Comparison of ENCODE assay signal across 12 cellular contexts in the genomic region with DNA sequence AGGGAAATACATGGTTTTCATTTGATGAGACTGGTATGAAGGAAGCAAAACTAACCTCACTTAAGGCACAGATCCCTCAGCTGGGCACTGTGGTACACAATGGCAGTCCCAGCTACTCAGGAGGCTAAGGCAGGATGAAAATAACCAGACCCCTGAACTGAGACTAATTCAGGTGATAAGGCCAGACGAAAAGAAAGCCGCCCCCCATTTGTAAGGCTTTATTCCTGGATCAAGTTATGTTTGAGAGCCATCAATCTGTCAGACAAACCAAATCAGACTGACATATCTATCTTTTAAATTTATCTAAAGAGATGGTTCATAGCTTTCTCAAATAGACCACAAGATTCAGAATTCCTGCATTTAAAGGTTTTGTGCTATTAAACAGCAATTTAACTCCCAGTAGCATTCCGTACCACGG. TPM values are rescaled to one million over a fixed set of nuclear protein-coding genes. Genes with fewer than 3 reads are reported as not detected.
A peak's percentile ranks its signal among the peaks of the same experiment; 100 is the strongest.
DNase-seq lines count a peak whose midpoint lies in the region; ATAC-seq, FAIRE-seq and TF ChIP-seq lines count a peak whose summit lies in the region.
"Had no signal": no experiment of that assay in that cellular context is flagged by ENCODE, and none has a peak within 500 bp of the region (broad histone marks: within the 10 kb centered on the region; RNA-seq: fewer than 3 reads in every experiment).

No MANE protein-coding gene starts in this region.

- no TSS peak for BruUV-seq in endothelial cell of umbilical vein (replicated peaks; lab: Mats Ljungman, UMichigan)

- TF ChIP-seq POLR2A in endothelial cell of umbilical vein (IDR thresholded peaks at IDR 0.05; ENCODE audit: low read depth, low read length): peak; percentile 38

- TF ChIP-seq CTCF in SU-DHL-6 (IDR thresholded peaks at IDR 0.05; ENCODE audit: insufficient read depth, low read length, poor library complexity, severe bottlenecking): no peak
- no peak for TF ChIP-seq CTCF in endothelial cell of umbilical vein (IDR thresholded peaks at IDR 0.05; ENCODE audit: extremely low read depth in 1 of 2, insufficient read depth in 1 of 2, low read depth in 1 of 2, low read length in 2 of 2)
- no peak for TF ChIP-seq CTCF in colonic mucosa (IDR thresholded peaks at IDR 0.05)

- no peak for FAIRE-seq in endothelial cell of umbilical vein (lab: Jason Lieb, UNC)

- H3K79me2 ChIP-seq in SU-DHL-6 (ENCODE audit: insufficient read depth, low read length) (peaks cover 80% of the 10 kb centered on the region), endothelial cell of umbilical vein (ENCODE audit: control insufficient read depth, insufficient read depth, low read length) (peaks cover 80% of the 10 kb centered on the region)

- peaks cover 71% of the 10 kb centered on the region for H3K36me3 ChIP-seq in SU-DHL-6 (ENCODE audit: low read length)
- peaks cover 22 to 45% of the 10 kb centered on the region in 2 experiments for H3K36me3 ChIP-seq in endothelial cell of umbilical vein (ENCODE audit: control insufficient read depth in 2 of 2, extremely low read depth in 1 of 2, insufficient read depth in 2 of 2, low read length in 2 of 2)
- H3K36me3 ChIP-seq in colonic mucosa: peaks cover 4% of the 10 kb centered on the region

- H3K27me3 Mint-ChIP-seq in activated naive CD4-positive, alpha-beta T cell treated with anti-CD3 and anti-CD28 coated beads, Interleukin-2, amount 10 ng/mL, durations not matched to agents 7 days and 5 days: peaks cover 4% of the 10 kb centered on the region
- peaks cover 0 to 3% of the 10 kb centered on the region in 2 donors for H3K27me3 Mint-ChIP-seq in stimulated activated naive B cell treated with anti-CD40 and anti-IgM and Interleukin-4, amounts not matched to agents 10 μg/mL and 1 μg/mL and 100 μg/mL, for 72 hours

- no peak for ATAC-seq in stimulated activated naive B cell treated with anti-CD40 and anti-IgM and Interleukin-4, amounts not matched to agents 10 μg/mL and 1 μg/mL and 100 μg/mL, for 72 hours (replicated peaks)
- no peak for ATAC-seq in HG03175 (IDR thresholded peaks at IDR 0.05; ENCODE audit: unreplicated experiment)

- H3K27me3 ChIP-seq in SU-DHL-6 (ENCODE audit: low read length) (no peaks in the 10 kb centered on the region), endothelial cell of umbilical vein (ENCODE audit: control insufficient read depth in 2 of 2, insufficient read depth in 2 of 2, low read length in 2 of 2) (no peaks in the 10 kb centered on the region), colonic mucosa (no peaks in the 10 kb centered on the region)
- H3K27me3 ChIP-seq: tibial nerve had no signal

- peaks cover 63% of the 10 kb centered on the region for H3K4me1 Mint-ChIP-seq in activated naive CD4-positive, alpha-beta T cell treated with anti-CD3 and anti-CD28 coated beads, Interleukin-2, amount 10 ng/mL, durations not matched to agents 7 days and 5 days
- peaks cover 29 to 60% of the 10 kb centered on the region in 2 donors for H3K4me1 Mint-ChIP-seq in stimulated activated naive B cell treated with anti-CD40 and anti-IgM and Interleukin-4, amounts not matched to agents 10 μg/mL and 1 μg/mL and 100 μg/mL, for 72 hours

- H4K20me1 ChIP-seq in SU-DHL-6 (ENCODE audit: low read depth, low read length): peaks cover 68% of the 10 kb centered on the region
- peaks cover 17% of the 10 kb centered on the region for H4K20me1 ChIP-seq in endothelial cell of umbilical vein (replicated peaks; ENCODE audit: control insufficient read depth, extremely low read depth, insufficient read depth, low read length)

- H3K9me2 ChIP-seq in SU-DHL-6 (replicated peaks; ENCODE audit: insufficient read depth, low read length): no peaks in the 10 kb centered on the region

- peaks cover 78% of the 10 kb centered on the region for H3F3A ChIP-seq in SU-DHL-6 (ENCODE audit: insufficient read depth)

- H2AFZ ChIP-seq in SU-DHL-6 (ENCODE audit: low read depth, low read length, severe bottlenecking): no peak overlapping the region
- H2AFZ ChIP-seq in endothelial cell of umbilical vein (ENCODE audit: low read depth, low read length): no peak overlapping the region

- H3K9me1 ChIP-seq in endothelial cell of umbilical vein (replicated peaks; ENCODE audit: control insufficient read depth, extremely low read depth, insufficient read depth, low read length): no peaks in the 10 kb centered on the region

- no peaks in the 10 kb centered on the region for H3K9me3 Mint-ChIP-seq in activated naive CD4-positive, alpha-beta T cell treated with anti-CD3 and anti-CD28 coated beads, Interleukin-2, amount 10 ng/mL, durations not matched to agents 7 days and 5 days
- H3K9me3 Mint-ChIP-seq in stimulated activated naive B cell treated with anti-CD40 and anti-IgM and Interleukin-4, amounts not matched to agents 10 μg/mL and 1 μg/mL and 100 μg/mL, for 72 hours: no peaks in the 10 kb centered on the region

- no peak for DNase-seq in activated naive CD4-positive, alpha-beta T cell treated with anti-CD3 and anti-CD28 coated beads, Interleukin-2, amount 10 ng/mL, durations not matched to agents 7 days and 5 days
- no peak for DNase-seq in activated naive CD4-positive, alpha-beta T cell treated with anti-CD3 and anti-CD28 coated beads, Interleukin-2, amount 50 U/mL, for 16 hours
- DNase-seq in endothelial cell of umbilical vein (ENCODE audit: low read depth, low spot score): no peak
- DNase-seq in stimulated activated naive B cell treated with anti-CD40 and anti-IgM and Interleukin-4, amounts not matched to agents 10 μg/mL and 1 μg/mL and 100 μg/mL, for 72 hours: no peak
- DNase-seq in RKO (ENCODE audit: low spot score): no peak
- no peak for DNase-seq in colonic mucosa
- DNase-seq: AML-193; NCI-H187; stimulated activated CD4-positive, alpha-beta T cell treated with anti-CD3 and anti-CD28 coated beads, Interleukin-4, amount 100 ng/mL, for 1 hour had no signal

- no peak overlapping the region for H3K27ac Mint-ChIP-seq in activated naive CD4-positive, alpha-beta T cell treated with anti-CD3 and anti-CD28 coated beads, Interleukin-2, amount 10 ng/mL, durations not matched to agents 7 days and 5 days
- H3K27ac Mint-ChIP-seq in stimulated activated naive B cell treated with anti-CD40 and anti-IgM and Interleukin-4, amounts not matched to agents 10 μg/mL and 1 μg/mL and 100 μg/mL, for 72 hours: peak overlapping the region; percentile 25

- peaks cover 73% of the 10 kb centered on the region for H3K36me3 Mint-ChIP-seq in activated naive CD4-positive, alpha-beta T cell treated with anti-CD3 and anti-CD28 coated beads, Interleukin-2, amount 10 ng/mL, durations not matched to agents 7 days and 5 days
- peaks cover 51 to 67% of the 10 kb centered on the region in 2 donors for H3K36me3 Mint-ChIP-seq in stimulated activated naive B cell treated with anti-CD40 and anti-IgM and Interleukin-4, amounts not matched to agents 10 μg/mL and 1 μg/mL and 100 μg/mL, for 72 hours

- H3K4me3 ChIP-seq in SU-DHL-6 (ENCODE audit: insufficient read depth, low read length, poor library complexity, severe bottlenecking) (no peak overlapping the region), endothelial cell of umbilical vein (replicated peaks in 1 of 3; ENCODE audit: insufficient read depth in 1 of 3, low read depth in 1 of 3, low read length in 3 of 3) (no peak overlapping the region), colonic mucosa (no peak overlapping the region)
- H3K4me3 ChIP-seq: tibial nerve had no signal

- H3K9ac ChIP-seq in SU-DHL-6 (ENCODE audit: low read length) (no peak overlapping the region), endothelial cell of umbilical vein (replicated peaks; ENCODE audit: extremely low read depth, insufficient read depth, low read length) (no peak overlapping the region), colonic mucosa (ENCODE audit: low read depth in 2 of 2, low read length in 2 of 2) (no peak overlapping the region)

- dilution Hi-C loops in endothelial cell of umbilical vein (cut with MboI; ENCODE audit: extremely low pct_ligation_motif_present, low sequenced_read_pairs): no loop called here

- H3K4me1 ChIP-seq in endothelial cell of umbilical vein (ENCODE audit: control insufficient read depth, extremely low read depth, insufficient read depth, low read length): peaks cover 35% of the 10 kb centered on the region
- H3K4me1 ChIP-seq in colonic mucosa: peaks cover 19% of the 10 kb centered on the region

- H3K4me2 ChIP-seq in SU-DHL-6 (ENCODE audit: low read depth, low read length, poor library complexity, severe bottlenecking) (peak overlapping the region; percentile 3), endothelial cell of umbilical vein (ENCODE audit: insufficient read depth, low read length) (peak overlapping the region; percentile 37)

- H3K27ac ChIP-seq in SU-DHL-6 (ENCODE audit: low read depth, low read length) (no peak overlapping the region), endothelial cell of umbilical vein (ENCODE audit: insufficient read depth, low read depth, low read length) (no peak overlapping the region), colonic mucosa (no peak overlapping the region)

- H3K9me3 ChIP-seq in SU-DHL-6 (ENCODE audit: insufficient read depth, low read length): no peaks in the 10 kb centered on the region
- no peaks in the 10 kb centered on the region for H3K9me3 ChIP-seq in endothelial cell of umbilical vein (replicated peaks; ENCODE audit: control insufficient read depth, insufficient read depth, low read length)
- no peaks in the 10 kb centered on the region for H3K9me3 ChIP-seq in colonic mucosa
- H3K9me3 ChIP-seq: tibial nerve had no signal

- CTCF ChIA-PET in activated naive CD4-positive, alpha-beta T cell treated with anti-CD3 and anti-CD28 coated beads, Interleukin-2, amount 10 ng/mL, durations not matched to agents 7 days and 5 days (lab: Charles Lee): interaction anchor here (1.0 to 1.9 kb wide), 2 partner anchors 165 to 209 kb away, joined by 4 read pairs; no protein-coding TSS in a partner anchor
- CTCF ChIA-PET in endothelial cell of umbilical vein (lab: Charles Lee): interaction anchor here (0.9 kb wide), 1 partner anchor 144 kb away, joined by 3 read pairs; a partner anchor contains a TSS

- intact Hi-C loops in endothelial cell of umbilical vein (cut with micrococcal nuclease): no loop called here
- intact Hi-C loops in colonic mucosa (cut with DNase I): no loop called here

- peak overlapping the region; percentile 8 for H3K4me3 Mint-ChIP-seq in activated naive CD4-positive, alpha-beta T cell treated with anti-CD3 and anti-CD28 coated beads, Interleukin-2, amount 10 ng/mL, durations not matched to agents 7 days and 5 days
- H3K4me3 Mint-ChIP-seq in stimulated activated naive B cell treated with anti-CD40 and anti-IgM and Interleukin-4, amounts not matched to agents 10 μg/mL and 1 μg/mL and 100 μg/mL, for 72 hours: no peak overlapping the region

- POLR2A ChIA-PET in endothelial cell of umbilical vein (lab: Charles Lee): no interaction called here

RNA-seq across cellular contexts. Expression of a gene that starts 4.1 kb away (rescaled TPM):
- total RNA-seq in endothelial cell of umbilical vein (202 and 204 TPM in 2 replicates), colonic mucosa (100 to 1,000 TPM; 119 to 157 TPM)
- polyA plus RNA-seq in endothelial cell of umbilical vein: 118 and 165 TPM in 2 replicates
- polyA plus RNA-seq in endothelial cell of umbilical vein (2011; cell fraction: cytosol; rRNA removed): 208 and 225 TPM in 2 replicates
- polyA plus RNA-seq in endothelial cell of umbilical vein (2011; cell fraction: nucleus; rRNA removed): 451 and 577 TPM in 2 replicates
- 172 and 242 TPM in 2 replicates for polyA plus RNA-seq in endothelial cell of umbilical vein (2012)
- polyA minus RNA-seq in endothelial cell of umbilical vein: 217 and 224 TPM in 2 replicates
- polyA minus RNA-seq in endothelial cell of umbilical vein (2011; cell fraction: cytosol; rRNA and poly(A)+ RNA removed): 122 TPM
- polyA minus RNA-seq in endothelial cell of umbilical vein (2011; cell fraction: nucleus; rRNA and poly(A)+ RNA removed): 123 and 148 TPM in 2 replicates

RNA-seq across cellular contexts. Expression of a gene that starts 31.0 kb away (rescaled TPM):
- total RNA-seq in endothelial cell of umbilical vein (14.4 and 19.7 TPM in 2 replicates), colonic mucosa (10 to 100 TPM in 1 of 2 donors, 1 to 10 TPM in 1; 8.8 to 18.7 TPM)
- 4.7 and 6.0 TPM in 2 replicates for polyA plus RNA-seq in endothelial cell of umbilical vein
- 7.6 and 9.4 TPM in 2 replicates for polyA plus RNA-seq in endothelial cell of umbilical vein (2011; cell fraction: cytosol; rRNA removed)
- polyA plus RNA-seq in endothelial cell of umbilical vein (2011; cell fraction: nucleus; rRNA removed): 3.3 and 3.8 TPM in 2 replicates
- 14.1 and 17.9 TPM in 2 replicates for polyA plus RNA-seq in endothelial cell of umbilical vein (2012)
- 3.1 and 3.8 TPM in 2 replicates for polyA minus RNA-seq in endothelial cell of umbilical vein
- 9.8 TPM for polyA minus RNA-seq in endothelial cell of umbilical vein (2011; cell fraction: cytosol; rRNA and poly(A)+ RNA removed)
- polyA minus RNA-seq in endothelial cell of umbilical vein (2011; cell fraction: nucleus; rRNA and poly(A)+ RNA removed): 0.72 and 1.1 TPM in 2 replicates
